Comparison of ENCODE assay signal across 1 cellular context in genomic region chr5:172769324-172769597, GRCh38.
TF ChIP-seq lines count a peak whose summit lies in the region.

No MANE protein-coding gene starts in this region.

TF ChIP-seq in HepG2, 621 proteins besides CTCF, POLR2A, EP300 and RAD21 (continued from another document):
- TF ChIP-seq KLF6 (CRISPR knock-in tag; IDR thresholded peaks at IDR 0.05) = no peak
- no peak for TF ChIP-seq ZNF589 (CRISPR knock-in tag; conservative IDR thresholded peaks at IDR 0.05)
- TF ChIP-seq ZC3H13 (CRISPR knock-in tag; IDR thresholded peaks at IDR 0.05) = no peak
TF ChIP-seq in HepG2: peak in this region for 3.
